In the genomic region with DNA sequence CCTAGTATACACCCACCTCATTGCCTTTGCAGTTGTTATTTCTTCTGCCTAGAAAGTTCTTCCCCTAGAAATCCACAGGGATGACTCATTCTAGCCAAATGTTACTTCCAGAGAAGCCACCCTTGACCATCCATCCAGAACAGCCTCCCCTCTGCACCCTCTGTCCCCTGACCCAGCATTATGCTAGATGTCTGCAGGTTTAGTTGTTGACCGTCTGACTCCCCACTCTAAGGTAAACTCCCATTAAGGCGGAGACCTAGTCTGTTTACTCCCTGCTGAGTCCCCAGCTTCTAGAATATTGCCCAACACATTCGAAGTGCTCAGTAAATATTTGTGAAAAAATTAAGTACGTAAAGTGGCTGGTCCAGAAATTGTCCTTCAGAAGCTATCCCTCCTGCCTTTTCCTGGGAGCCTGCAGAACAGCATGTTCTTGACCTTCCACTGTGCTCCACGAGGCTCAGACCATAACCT, we compare ENCODE assay signal across 13 cellular contexts. TPM values are rescaled to one million over a fixed set of nuclear protein-coding genes. Genes with fewer than 3 reads are reported as not detected.
A peak's percentile ranks its signal among the peaks of the same experiment; 100 is the strongest.
DNase-seq lines count a peak whose midpoint lies in the region; ATAC-seq, FAIRE-seq and TF ChIP-seq lines count a peak whose summit lies in the region.
"Had no signal": no experiment of that assay in that cellular context is flagged by ENCODE, and none has a peak within 500 bp of the region (broad histone marks: within the 10 kb centered on the region; RNA-seq: fewer than 3 reads in every experiment).

No MANE protein-coding gene starts in this region.

- H4K91ac ChIP-seq in H1 (replicated peaks; ENCODE audit: insufficient read length, low read length): peak overlapping the region; percentile 25

- no peaks in the 10 kb centered on the region for H4K20me1 ChIP-seq in H1 (replicated peaks in 1 of 2; ENCODE audit: control insufficient read depth in 1 of 2, insufficient read depth in 2 of 2, low read length in 2 of 2)

- H2BK12ac ChIP-seq in H1 (ENCODE audit: low read depth, low read length): no peak overlapping the region

- H2AK5ac ChIP-seq in H1 (ENCODE audit: low read depth, low read length): no peak overlapping the region

- H3K14ac ChIP-seq in H1 (ENCODE audit: insufficient read length): no peak overlapping the region

- no peak for TF ChIP-seq POLR2A in H1 (IDR thresholded peaks at IDR 0.05; ENCODE audit: control extremely low read depth in 1 of 2, low read depth in 2 of 2, low read length in 2 of 2)

- peak; percentile 45 for ATAC-seq in mucosa of descending colon
- no peak for ATAC-seq in HG03045 (IDR thresholded peaks at IDR 0.05; ENCODE audit: unreplicated experiment)
- no peak for ATAC-seq in aorta (ENCODE audit: low FRiP score)
- ATAC-seq: gastroesophageal sphincter had no signal

- 86% methylated on average over 5 of the region's 5 CpGs; no CpG with 5 or more reads in 1 of the 2 experiments for WGBS in H1 (ENCODE audit: extremely low coverage in 1 of 2, insufficient coverage in 1 of 2, insufficient read length in 1 of 2, insufficient replicate concordance in 2 of 2, low coverage in 1 of 2, low lambda C conversion rate in 2 of 2, missing lambda C conversion rate in 1 of 2), 2 experiments
- WGBS in aorta, 2 donors: 89 to 95% methylated on average over 5 of the region's 5 CpGs

- H4K5ac ChIP-seq in H1 (ENCODE audit: insufficient read length, low read depth, low read length): no peak overlapping the region

- no peaks in the 10 kb centered on the region for H3K27me3 ChIP-seq in H1 (replicated peaks in 1 of 4; ENCODE audit: control insufficient read depth in 3 of 4, extremely low read depth in 1 of 4, insufficient read depth in 3 of 4, low read length in 3 of 4)
- H3K27me3 ChIP-seq in A673 (replicated peaks; ENCODE audit: insufficient read depth, low read depth, low read length, poor library complexity): no peaks in the 10 kb centered on the region
- H3K27me3 ChIP-seq in aorta (ENCODE audit: control insufficient read depth in 1 of 2, insufficient read depth in 2 of 2, low read length in 1 of 2): no peaks in the 10 kb centered on the region
- H3K27me3 ChIP-seq: gastroesophageal sphincter, neural progenitor cell had no signal

- no peaks in the 10 kb centered on the region for H3K79me1 ChIP-seq in H1 (ENCODE audit: low read depth, low read length)

- H3K4me3 ChIP-seq in H1 (ENCODE audit: extremely low read depth in 1 of 4, insufficient read depth in 2 of 4, low read depth in 3 of 4, low read length in 4 of 4) (no peak overlapping the region), mucosa of descending colon (no peak overlapping the region), A673 (ENCODE audit: low read depth, low read length, poor library complexity, severe bottlenecking) (no peak overlapping the region), aorta (ENCODE audit: low read length in 2 of 2) (no peak overlapping the region)
- H3K4me3 ChIP-seq: gastroesophageal sphincter, neural progenitor cell had no signal

- H3K36me3 ChIP-seq in H1 (ENCODE audit: control insufficient read depth in 2 of 4, insufficient read depth in 4 of 4, low read length in 3 of 4): peaks cover 0 to 13% (median 0%) of the 10 kb centered on the region in 4 experiments; a peak in 2 of 8 replicates
- no peaks in the 10 kb centered on the region for H3K36me3 ChIP-seq in mucosa of descending colon (ENCODE audit: low read depth)
- no peaks in the 10 kb centered on the region for H3K36me3 ChIP-seq in A673 (ENCODE audit: insufficient read depth, low read length, poor library complexity, severe bottlenecking)
- no peaks in the 10 kb centered on the region for H3K36me3 ChIP-seq in aorta (ENCODE audit: control insufficient read depth in 1 of 2, insufficient read depth in 2 of 2, low read length in 1 of 2)
- H3K36me3 ChIP-seq: neural progenitor cell had no signal

- H3K18ac ChIP-seq in H1 (ENCODE audit: extremely low read depth, low read length): no peak overlapping the region

- no TSS peak for BruUV-seq in A673 (replicated peaks; lab: Mats Ljungman, UMichigan)

- no peak overlapping the region for H4K8ac ChIP-seq in H1 (ENCODE audit: extremely low read depth, insufficient read depth, low read length)

- H3K27ac ChIP-seq in H1 (ENCODE audit: low read depth, low read length) (no peak overlapping the region), A673 (ENCODE audit: low read depth, low read length, poor library complexity, severe bottlenecking) (no peak overlapping the region), aorta (ENCODE audit: low read depth in 1 of 2, low read length in 2 of 2) (peak overlapping the region in 1 of 2 donors; percentile 30)
- H3K27ac ChIP-seq: neural progenitor cell had no signal

- no peaks in the 10 kb centered on the region for H3K79me2 ChIP-seq in H1 (ENCODE audit: control insufficient read depth in 1 of 2, insufficient read depth in 2 of 2, low read length in 2 of 2)

- H3K23me2 ChIP-seq in H1 (ENCODE audit: low read depth, low read length): no peaks in the 10 kb centered on the region

- intact Hi-C loops in mucosa of descending colon (cut with DNase I, micrococcal nuclease): no loop called here
- intact Hi-C loops in A673 (cut with micrococcal nuclease; ENCODE audit: unreplicated experiment): no loop called here
- intact Hi-C loops in aorta (cut with DNase I): no loop called here

- H3K23ac ChIP-seq in H1 (ENCODE audit: insufficient read length): no peak overlapping the region

- FAIRE-seq in H1 (lab: Jason Lieb, UNC): no peak

- POLR2A ChIA-PET in H1 (lab: Charles Lee; ENCODE audit: partially characterized antibody): no interaction called here
- POLR2A ChIA-PET in A673 (lab: Charles Lee; ENCODE audit: low non-redundant PET): no interaction called here

- CTCF ChIA-PET in H1 (lab: Charles Lee; ENCODE audit: partially characterized antibody): no interaction called here
- CTCF ChIA-PET in A673 (lab: Charles Lee): no interaction called here

- no peak overlapping the region for H3K9ac ChIP-seq in H1 (replicated peaks in 1 of 4; ENCODE audit: extremely low read depth in 1 of 4, low read depth in 3 of 4, low read length in 3 of 4)
- H3K9ac ChIP-seq: neural progenitor cell had no signal

- no peak overlapping the region for H2BK15ac ChIP-seq in H1 (ENCODE audit: low read length)

- H3K9me3 ChIP-seq in H1 (ENCODE audit: insufficient read depth in 2 of 2, low read depth in 1 of 2, low read length in 1 of 2) (peaks cover 0 to 4% of the 10 kb centered on the region in 2 experiments; a peak in 1 of 4 replicates), mucosa of descending colon (no peaks in the 10 kb centered on the region), A673 (ENCODE audit: low read depth, low read length, poor library complexity, severe bottlenecking) (no peaks in the 10 kb centered on the region), aorta (ENCODE audit: control insufficient read depth, low read length) (no peaks in the 10 kb centered on the region)
- H3K9me3 ChIP-seq: gastroesophageal sphincter had no signal

- no peak overlapping the region for H3K4ac ChIP-seq in H1 (replicated peaks; ENCODE audit: insufficient read length, low read depth, low read length)

- TF ChIP-seq EP300 in H1 (IDR thresholded peaks at IDR 0.05; ENCODE audit: borderline replicate concordance in 1 of 2, low read depth in 2 of 2, low read length in 2 of 2): no peak

- no peak overlapping the region for H3K4me2 ChIP-seq in H1 (ENCODE audit: insufficient read depth in 1 of 2, low read depth in 2 of 2, low read length in 2 of 2)
- H3K4me2 ChIP-seq: neural progenitor cell had no signal

- H2BK120ac ChIP-seq in H1 (replicated peaks; ENCODE audit: low read depth, low read length): no peak overlapping the region

- no peak for TF ChIP-seq CTCF in H1 (IDR thresholded peaks at IDR 0.05; ENCODE audit: control extremely low read depth in 1 of 3, insufficient read depth in 1 of 3, low read depth in 1 of 3, low read length in 3 of 3)
- TF ChIP-seq CTCF in mucosa of descending colon (IDR thresholded peaks at IDR 0.05): no peak
- TF ChIP-seq CTCF in A673 (conservative IDR thresholded peaks at IDR 0.05; ENCODE audit: low read depth, low read length): no peak

- no peak overlapping the region for H2BK20ac ChIP-seq in H1 (ENCODE audit: low read length)

- no peak overlapping the region for H2AFZ ChIP-seq in H1 (ENCODE audit: low read length)
- H2AFZ ChIP-seq: neural progenitor cell had no signal

- no peak overlapping the region for H2BK5ac ChIP-seq in H1 (ENCODE audit: low read depth, low read length)

- no peak for TF ChIP-seq RAD21 in H1 (IDR thresholded peaks at IDR 0.05 in 1 of 2, conservative IDR thresholded peaks at IDR 0.05 in 1 of 2; ENCODE audit: low read depth in 2 of 2, low read length in 2 of 2)

- H3K4me1 ChIP-seq in H1 (replicated peaks in 1 of 4; ENCODE audit: control insufficient read depth in 3 of 4, insufficient read depth in 4 of 4, low read length in 3 of 4) (no peaks in the 10 kb centered on the region), mucosa of descending colon (ENCODE audit: low read depth) (peaks cover 10% of the 10 kb centered on the region), A673 (ENCODE audit: insufficient read depth, low read length, poor library complexity, severe bottlenecking) (peaks cover 3% of the 10 kb centered on the region), aorta (ENCODE audit: control insufficient read depth in 1 of 2, insufficient read depth in 2 of 2, low read length in 2 of 2) (no peaks in the 10 kb centered on the region)
- H3K4me1 ChIP-seq: neural progenitor cell had no signal

- DNase-seq in CD1c-positive myeloid dendritic cell (ENCODE audit: extremely low spot score) (peak; percentile 20), NCI-H2029 treated with DMSO at 0.1 percent for 48 hours (lab: John Stamatoyannopoulos, UW) (peak; percentile 21), H1 (ENCODE audit: low read depth in 1 of 2, low spot score in 2 of 2) (peak in 1 of 2 experiments; percentile 33), mucosa of descending colon (no peak), A673 (ENCODE audit: low spot score) (no peak), aorta (no peak)
- DNase-seq in NK-92 treated with Interleukin-12 subunit alpha and Interleukin-12 subunit beta, amount 100 ng/mL, for 24 hours (lab: John Stamatoyannopoulos, UW): no peak
- DNase-seq: activated CD4-positive, alpha-beta T cell treated with anti-CD3 and anti-CD28 coated beads for 48 hours; GF-D8; NCI-H1092 treated with DMSO at 0.1 percent for 48 hours had no signal

- H3K56ac ChIP-seq in H1 (replicated peaks; ENCODE audit: insufficient read length, low read depth, low read length): no peak overlapping the region

RNA-seq across cellular contexts. Expression of a gene that starts 11.0 kb away (rescaled TPM):
- 19.4 and 19.6 TPM in 2 replicates for total RNA-seq in H1 (2021; fragmentation: NEBNext Ultra II Directional; extraction: Animal tissue kit (Norgen Biotek cat#: 25700))
- polyA plus RNA-seq in H1 (2011; rRNA removed): 16.4 and 34.6 TPM in 2 replicates
- 12.9 TPM for polyA plus RNA-seq in H1 (2011; cell fraction: cytosol; rRNA removed)
- polyA plus RNA-seq in H1 (2011; cell fraction: nucleus; rRNA removed): 6.5 TPM
- 16.0 to 26.6 TPM (median 25.0 TPM) in 4 replicates for polyA plus RNA-seq in H1 (2012, experiment 1 of 2)
- polyA plus RNA-seq in H1 (2012, experiment 2 of 2): 12.9 TPM
- 34.3 TPM for polyA plus RNA-seq in H1 (2013, experiment 1 of 2)
- polyA plus RNA-seq in H1 (2013, experiment 2 of 2): 45.3 TPM
- 23.1 and 37.4 TPM in 2 replicates for polyA minus RNA-seq in H1 (2011; rRNA and poly(A)+ RNA removed)
- 8.6 TPM for polyA minus RNA-seq in H1 (2011; cell fraction: cytosol; rRNA and poly(A)+ RNA removed)
- 5.8 TPM for polyA minus RNA-seq in H1 (2011; cell fraction: nucleus; rRNA and poly(A)+ RNA removed)
- total RNA-seq in mucosa of descending colon: 10 to 100 TPM in 2 of 3 donors, 1 to 10 TPM in 1; 5.9 to 14.7 (median 14.0) TPM
- total RNA-seq in A673 (2021): 40.4 and 48.1 TPM in 2 replicates
- total RNA-seq in aorta: 10 to 100 TPM in 1 of 2 donors, 1 to 10 TPM in 1; 8.4 to 11.7 TPM
- 1 to 10 TPM; 6.1 to 7.8 TPM for polyA plus RNA-seq in aorta

RNA-seq across cellular contexts. Expression of a gene that starts 38.7 kb away (rescaled TPM):
- 77.7 and 85.5 TPM in 2 replicates for total RNA-seq in H1 (2021; fragmentation: NEBNext Ultra II Directional; extraction: Animal tissue kit (Norgen Biotek cat#: 25700))
- polyA plus RNA-seq in H1 (2011; rRNA removed) (123 and 125 TPM in 2 replicates), aorta (10 to 100 TPM; 38.6 to 83.4 TPM)
- 77.0 TPM for polyA plus RNA-seq in H1 (2011; cell fraction: cytosol; rRNA removed)
- 62.2 TPM for polyA plus RNA-seq in H1 (2011; cell fraction: nucleus; rRNA removed)
- polyA plus RNA-seq in H1 (2012, experiment 1 of 2): 46.1 to 68.7 TPM (median 50.2 TPM) in 4 replicates
- 37.4 TPM for polyA plus RNA-seq in H1 (2012, experiment 2 of 2)
- 86.9 TPM for polyA plus RNA-seq in H1 (2013, experiment 1 of 2)
- polyA plus RNA-seq in H1 (2013, experiment 2 of 2): 102 TPM
- polyA minus RNA-seq in H1 (2011; rRNA and poly(A)+ RNA removed): 144 TPM in 2 replicates
- polyA minus RNA-seq in H1 (2011; cell fraction: cytosol; rRNA and poly(A)+ RNA removed): 84.8 TPM
- 152 TPM for polyA minus RNA-seq in H1 (2011; cell fraction: nucleus; rRNA and poly(A)+ RNA removed)
- total RNA-seq in mucosa of descending colon (10 to 100 TPM; 56.4 to 85.8 (median 77.6) TPM), A673 (2021) (33.5 and 34.7 TPM in 2 replicates), aorta (100 to 1,000 TPM; 183 to 204 TPM)

Comparison
In these comparisons a context has a peak if more than half of its experiments do, and no peak if none do; other contexts are left out.
1. DNase-seq: peak in CD1c-positive myeloid dendritic cell (single experiment) and NCI-H2029 treated with DMSO at 0.1 percent for 48 hours (single experiment); none in mucosa of descending colon (0 of 3), A673 (single experiment), aorta (0 of 2) and NK-92 treated with Interleukin-12 subunit alpha and Interleukin-12 subunit beta, amount 100 ng/mL, for 24 hours (single experiment).